ENCODE assay signal across 24 cellular contexts in genomic region chr15:101506491-101506890, GRCh38.
"Had no signal": no experiment of that assay in that cellular context is flagged by ENCODE, and none has a peak within 500 bp of the region (broad histone marks: within the 10 kb centered on the region; RNA-seq: fewer than 3 reads in every experiment).

No MANE protein-coding gene starts in this region.

- H3K9me3 Mint-ChIP-seq: effector memory CD8-positive, alpha-beta T cell; immature natural killer cell; naive thymus-derived CD8-positive, alpha-beta T cell; nephron progenitor cell; stimulated activated effector memory CD8-positive, alpha-beta T cell treated with anti-CD3 and anti-CD28 coated beads, Interleukin-12 subunit alpha, Interleukin-12 subunit beta, amount 100 ng/mL, for 72 hours; type B pancreatic cell had no signal

- H3K9me3 ChIP-seq: lower lobe of right lung, pancreas, right lobe of liver, stomach, thyroid gland had no signal

- H3K27me3 ChIP-seq: pancreas, right lobe of liver, thyroid gland had no signal

- H3K4me1 ChIP-seq: thyroid gland had no signal

- H3K4me3 ChIP-seq: coronary artery, lower lobe of right lung, pancreas, right lobe of liver, smooth muscle cell, stomach, thyroid gland had no signal

- DNase-seq: dermis blood vessel endothelial cell; effector memory CD8-positive, alpha-beta T cell; erythroblast; hypothalamus; immature natural killer cell; islet precursor cell; kidney glomerular epithelial cell; left ventricle myocardium superior; lower lobe of right lung; naive thymus-derived CD8-positive, alpha-beta T cell; nephron progenitor cell; occipital lobe; retina; right lobe of liver; stimulated activated CD4-positive, alpha-beta T cell treated with anti-CD3 and anti-CD28 coated beads, Interleukin-12 subunit alpha, Interleukin-12 subunit beta, amount 100 ng/mL, for 4 hours; stimulated activated CD4-positive, alpha-beta T cell treated with anti-CD3 and anti-CD28 coated beads, Interleukin-2, amount 100 ng/mL, for 24 hours; stimulated activated naive CD4-positive, alpha-beta T cell treated with Interleukin-2 at 50 U/mL for 16 hours; stomach; thyroid gland had no signal

- H3K4me3 Mint-ChIP-seq: effector memory CD8-positive, alpha-beta T cell; immature natural killer cell; naive thymus-derived CD8-positive, alpha-beta T cell; nephron progenitor cell; stimulated activated effector memory CD8-positive, alpha-beta T cell treated with anti-CD3 and anti-CD28 coated beads, Interleukin-12 subunit alpha, Interleukin-12 subunit beta, amount 100 ng/mL, for 72 hours; type B pancreatic cell had no signal

- ATAC-seq: effector memory CD8-positive, alpha-beta T cell; left ventricle myocardium superior; lower lobe of right lung; naive thymus-derived CD8-positive, alpha-beta T cell; pancreas; right lobe of liver; stimulated activated effector memory CD8-positive, alpha-beta T cell treated with anti-CD3 and anti-CD28 coated beads, Interleukin-12 subunit alpha, Interleukin-12 subunit beta, amount 100 ng/mL, for 72 hours had no signal

- H3K36me3 ChIP-seq: lower lobe of right lung, pancreas, right lobe of liver, stomach, thyroid gland had no signal

- H3K27ac ChIP-seq: coronary artery, lower lobe of right lung, pancreas, right lobe of liver, stomach, thyroid gland had no signal

- H3K27ac Mint-ChIP-seq: effector memory CD8-positive, alpha-beta T cell; immature natural killer cell; naive thymus-derived CD8-positive, alpha-beta T cell; nephron progenitor cell; stimulated activated effector memory CD8-positive, alpha-beta T cell treated with anti-CD3 and anti-CD28 coated beads, Interleukin-12 subunit alpha, Interleukin-12 subunit beta, amount 100 ng/mL, for 72 hours; type B pancreatic cell had no signal

- H3K36me3 Mint-ChIP-seq: immature natural killer cell; naive thymus-derived CD8-positive, alpha-beta T cell; stimulated activated effector memory CD8-positive, alpha-beta T cell treated with anti-CD3 and anti-CD28 coated beads, Interleukin-12 subunit alpha, Interleukin-12 subunit beta, amount 100 ng/mL, for 72 hours; type B pancreatic cell had no signal
